ENCODE assay signal across 8 cellular contexts in genomic region chr15:70099966-70100494, GRCh38. TPM values are rescaled to one million over a fixed set of nuclear protein-coding genes. Genes with fewer than 3 reads are reported as not detected.
A peak's percentile ranks its signal among the peaks of the same experiment; 100 is the strongest.
DNase-seq lines count a peak whose midpoint lies in the region; ATAC-seq, FAIRE-seq and TF ChIP-seq lines count a peak whose summit lies in the region.

No MANE protein-coding gene starts in this region.

- H3K27ac Mint-ChIP-seq in neural progenitor cell: no peak overlapping the region

- intact Hi-C loops in PC-3 (cut with micrococcal nuclease): loop anchor here (5.0 kb wide), 4 partner anchors 377 to 633 kb away; no protein-coding TSS in a partner anchor

- H3K9me3 ChIP-seq in PC-3 (ENCODE audit: low read length) (no peaks in the 10 kb centered on the region), neural progenitor cell (ENCODE audit: low read depth) (no peaks in the 10 kb centered on the region)

- BruUV-seq in PC-3 (replicated peaks; lab: Mats Ljungman, UMichigan): no TSS peak

- peak overlapping the region; percentile 62 for H3K4me3 ChIP-seq in PC-3 (ENCODE audit: low read length)
- H3K4me3 ChIP-seq in choroid plexus epithelial cell (ENCODE audit: low read depth, low read length): peak overlapping the region; percentile 49
- H3K4me3 ChIP-seq in neural progenitor cell: peak overlapping the region; percentile 37

- H3K27ac ChIP-seq in PC-3 (ENCODE audit: low read length): peak overlapping the region; percentile 24
- H3K27ac ChIP-seq in neural progenitor cell: no peak overlapping the region
- H3K27ac ChIP-seq in foreskin keratinocyte: no peak overlapping the region

- H3K9me2 ChIP-seq in PC-3 (replicated peaks; ENCODE audit: low read length): no peaks in the 10 kb centered on the region

- TF ChIP-seq CTCF in PC-3 (conservative IDR thresholded peaks at IDR 0.05; ENCODE audit: low read depth, low read length): no peak
- no peak for TF ChIP-seq CTCF in choroid plexus epithelial cell (conservative IDR thresholded peaks at IDR 0.05; ENCODE audit: low read depth, low read length)
- TF ChIP-seq CTCF in neural progenitor cell (IDR thresholded peaks at IDR 0.05): no peak
- no peak for TF ChIP-seq CTCF in foreskin keratinocyte (conservative IDR thresholded peaks at IDR 0.05)
- no peak for TF ChIP-seq CTCF in D721Med (IDR thresholded peaks at IDR 0.05; ENCODE audit: insufficient read depth, missing control alignments)

- H2AFZ ChIP-seq in PC-3 (ENCODE audit: low read length) (peak overlapping the region; percentile 75), neural progenitor cell (replicated peaks) (no peak overlapping the region)

- peak overlapping the region; percentile 41 for H3K9ac ChIP-seq in PC-3 (ENCODE audit: low read length)
- H3K9ac ChIP-seq in neural progenitor cell: no peak overlapping the region

- H3K79me2 ChIP-seq in PC-3 (ENCODE audit: low read length) (peaks cover 27% of the 10 kb centered on the region), neural progenitor cell (ENCODE audit: low read depth) (peaks cover 26% of the 10 kb centered on the region)

- H3K4me1 ChIP-seq in PC-3 (ENCODE audit: insufficient read depth, low read length): peaks cover 21% of the 10 kb centered on the region
- H3K4me1 ChIP-seq in neural progenitor cell: peaks cover 16% of the 10 kb centered on the region
- H3K4me1 ChIP-seq in foreskin keratinocyte: peaks cover 9% of the 10 kb centered on the region

- H3F3A ChIP-seq in PC-3 (ENCODE audit: low read length, unreplicated experiment): no peaks in the 10 kb centered on the region
- H3F3A ChIP-seq in neural progenitor cell (ENCODE audit: low read depth): peaks cover 23% of the 10 kb centered on the region

- peaks cover 52% of the 10 kb centered on the region for H3K4me1 Mint-ChIP-seq in neural progenitor cell

- peak overlapping the region; percentile 94 for H3K4me3 Mint-ChIP-seq in neural progenitor cell

- peaks cover 25% of the 10 kb centered on the region for H3K27me3 Mint-ChIP-seq in neural progenitor cell (ENCODE audit: insufficient read depth, low read depth)

- H3K4me2 ChIP-seq in PC-3 (ENCODE audit: low read length) (peak overlapping the region; percentile 81), neural progenitor cell (peak overlapping the region; percentile 74)

- no peak for FAIRE-seq in D721Med (lab: Jason Lieb, UNC)

- no peaks in the 10 kb centered on the region for H3K36me3 Mint-ChIP-seq in neural progenitor cell

- H3K9me3 Mint-ChIP-seq in neural progenitor cell: peaks cover 2% of the 10 kb centered on the region

- CTCF ChIA-PET in PC-3 (lab: Charles Lee): interaction anchor here (0.7 kb wide), 1 partner anchor 263 kb away, joined by 8 read pairs; no protein-coding TSS in a partner anchor

- DNase-seq in NCI-H446 (lab: John Stamatoyannopoulos, UW) (peak; percentile 30 to 39), NCI-H446 treated with DMSO at 0.1 percent for 48 hours (lab: John Stamatoyannopoulos, UW) (no peak), PC-3 (peak; percentile 39), choroid plexus epithelial cell (ENCODE audit: low read depth) (no peak), neural progenitor cell (ENCODE audit: low spot score) (peak; percentile 71), foreskin keratinocyte (no peak), D721Med (ENCODE audit: insufficient read length, low spot score) (no peak)

- POLR2A ChIA-PET in PC-3 (lab: Charles Lee; ENCODE audit: unreplicated experiment): interaction anchor here (0.6 to 0.7 kb wide), 2 partner anchors 68 to 423 kb away, joined by 4 to 15 read pairs; no protein-coding TSS in a partner anchor

- no peak for ATAC-seq in PC-3
- no peak for ATAC-seq in GM19463 (IDR thresholded peaks at IDR 0.05; ENCODE audit: unreplicated experiment)
- no peak for ATAC-seq in foreskin keratinocyte

- H3K36me3 ChIP-seq in PC-3 (ENCODE audit: low read depth, low read length) (no peaks in the 10 kb centered on the region), neural progenitor cell (no peaks in the 10 kb centered on the region)

- H4K20me1 ChIP-seq in PC-3 (ENCODE audit: low read length): peaks cover 14% of the 10 kb centered on the region
- peaks cover 27% of the 10 kb centered on the region for H4K20me1 ChIP-seq in neural progenitor cell (ENCODE audit: low read depth)

- H3K27me3 ChIP-seq in PC-3 (ENCODE audit: low read length) (no peaks in the 10 kb centered on the region), neural progenitor cell (peaks cover 26% of the 10 kb centered on the region), foreskin keratinocyte (peaks cover 40% of the 10 kb centered on the region)

RNA-seq across cellular contexts. Expression of gene TLE3, which starts 2.3 kb away (rescaled TPM):
- total RNA-seq in PC-3 (2014; rRNA removed) (72.5 and 109 TPM in 2 replicates), neural progenitor cell (ENCODE audit: low replicate concordance) (22.1 and 78.5 TPM in 2 replicates), foreskin keratinocyte (24.1 and 28.1 TPM in 2 replicates)
- polyA plus RNA-seq in foreskin keratinocyte: 11.3 and 14.0 TPM in 2 replicates

Comparison
In these comparisons a context has a peak if more than half of its experiments do, and no peak if none do; other contexts are left out.
1. DNase-seq: peak in NCI-H446 (2 of 2), PC-3 (single experiment) and neural progenitor cell (single experiment); none in NCI-H446 treated with DMSO at 0.1 percent for 48 hours (single experiment), choroid plexus epithelial cell (single experiment), foreskin keratinocyte (0 of 2) and D721Med (single experiment).
2. Peak in every context shown above with its lines, with median percentiles within 50 percentile points of each other: H3K4me3 ChIP-seq.